ENCODE assay signal across 14 cellular contexts in genomic region chr15:74531144-74531811, GRCh38. TPM values are rescaled to one million over a fixed set of nuclear protein-coding genes. Genes with fewer than 3 reads are reported as not detected.
A peak's percentile ranks its signal among the peaks of the same experiment; 100 is the strongest.
DNase-seq lines count a peak whose midpoint lies in the region; ATAC-seq, FAIRE-seq and TF ChIP-seq lines count a peak whose summit lies in the region.
"Had no signal": no experiment of that assay in that cellular context is flagged by ENCODE, and none has a peak within 500 bp of the region (broad histone marks: within the 10 kb centered on the region; RNA-seq: fewer than 3 reads in every experiment).

No MANE protein-coding gene starts in this region.

- H3K9me3 Mint-ChIP-seq in activated T-helper 1 cell treated with anti-CD3 and anti-CD28 coated beads, Interleukin-12 subunit alpha, Interleukin-12 subunit beta, Interleukin-2, Interleukin-4 antibody, amounts not matched to agents 30 ng/mL and 10 ng/mL and 1 ng/mL, durations not matched to agents 14 hours and 24 hours and 36 hours = no peaks in the 10 kb centered on the region
- H3K9me3 Mint-ChIP-seq: activated CD4-positive, alpha-beta T cell treated with anti-CD3 and anti-CD28 coated beads, Interleukin-2, amount 10 ng/mL, durations not matched to agents 7 days and 5 days; activated naive CD8-positive, alpha-beta T cell treated with anti-CD3 and anti-CD28 coated beads, Interleukin-2, amount 10 ng/mL, durations not matched to agents 7 days and 5 days had no signal

- H2AFZ ChIP-seq in HepG2 (ENCODE audit: low read length) = no peak overlapping the region

- WGBS in HepG2 (ENCODE audit: low lambda C conversion rate) = 20% methylated on average over 4 of the region's 4 CpGs
- WGBS in right lobe of liver (ENCODE audit: insufficient coverage, low coverage, low lambda C conversion rate, missing lambda C conversion rate) = 49% methylated on average over 2 of the region's 4 CpGs
- 80 to 84% methylated on average over 4 of the region's 4 CpGs for WGBS in body of pancreas, 2 donors

- no peaks in the 10 kb centered on the region for H3K36me3 ChIP-seq in HepG2 (replicated peaks in 1 of 2; ENCODE audit: control insufficient read depth in 1 of 2, insufficient read depth in 2 of 2, low read length in 2 of 2)
- H3K36me3 ChIP-seq in right lobe of liver = no peaks in the 10 kb centered on the region
- no peaks in the 10 kb centered on the region for H3K36me3 ChIP-seq in adipocyte (ENCODE audit: control insufficient read depth, insufficient read depth, low read length, severe bottlenecking)
- H3K36me3 ChIP-seq in body of pancreas (replicated peaks in 1 of 2; ENCODE audit: insufficient read depth in 1 of 2, low read depth in 2 of 2) = no peaks in the 10 kb centered on the region
- H3K36me3 ChIP-seq: gastroesophageal sphincter, tibial artery had no signal

- no peaks in the 10 kb centered on the region for H3K27me3 Mint-ChIP-seq in activated T-helper 1 cell treated with anti-CD3 and anti-CD28 coated beads, Interleukin-12 subunit alpha, Interleukin-12 subunit beta, Interleukin-2, Interleukin-4 antibody, amounts not matched to agents 30 ng/mL and 10 ng/mL and 1 ng/mL, durations not matched to agents 14 hours and 24 hours and 36 hours (ENCODE audit: insufficient read depth)
- H3K27me3 Mint-ChIP-seq: activated CD4-positive, alpha-beta T cell treated with anti-CD3 and anti-CD28 coated beads, Interleukin-2, amount 10 ng/mL, durations not matched to agents 7 days and 5 days; activated naive CD8-positive, alpha-beta T cell treated with anti-CD3 and anti-CD28 coated beads, Interleukin-2, amount 10 ng/mL, durations not matched to agents 7 days and 5 days; B cell had no signal

- H3K79me2 ChIP-seq in HepG2 (ENCODE audit: insufficient read depth, low read length) = no peaks in the 10 kb centered on the region

- H3K9ac ChIP-seq in HepG2 (ENCODE audit: insufficient read depth, low read depth, low read length) (no peak overlapping the region), adipocyte (ENCODE audit: low read length) (no peak overlapping the region)

- TF ChIP-seq POLR2A in HepG2 (IDR thresholded peaks at IDR 0.05; ENCODE audit: insufficient read depth in 1 of 2, low read depth in 2 of 2, low read length in 2 of 2) (no peak), right lobe of liver (IDR thresholded peaks at IDR 0.05) (no peak), body of pancreas (IDR thresholded peaks at IDR 0.05) (no peak)

- peaks cover 10% of the 10 kb centered on the region for H3K4me1 Mint-ChIP-seq in activated T-helper 1 cell treated with anti-CD3 and anti-CD28 coated beads, Interleukin-12 subunit alpha, Interleukin-12 subunit beta, Interleukin-2, Interleukin-4 antibody, amounts not matched to agents 30 ng/mL and 10 ng/mL and 1 ng/mL, durations not matched to agents 14 hours and 24 hours and 36 hours (ENCODE audit: low read depth)
- H3K4me1 Mint-ChIP-seq: B cell had no signal

- no peak overlapping the region for H3K27ac Mint-ChIP-seq in activated T-helper 1 cell treated with anti-CD3 and anti-CD28 coated beads, Interleukin-12 subunit alpha, Interleukin-12 subunit beta, Interleukin-2, Interleukin-4 antibody, amounts not matched to agents 30 ng/mL and 10 ng/mL and 1 ng/mL, durations not matched to agents 14 hours and 24 hours and 36 hours
- H3K27ac Mint-ChIP-seq: activated CD4-positive, alpha-beta T cell treated with anti-CD3 and anti-CD28 coated beads, Interleukin-2, amount 10 ng/mL, durations not matched to agents 7 days and 5 days; activated naive CD8-positive, alpha-beta T cell treated with anti-CD3 and anti-CD28 coated beads, Interleukin-2, amount 10 ng/mL, durations not matched to agents 7 days and 5 days; B cell had no signal

- no TSS peak for BruUV-seq in HepG2 (replicated peaks; lab: Mats Ljungman, UMichigan)

- in situ Hi-C loops in HepG2 (cut with HindIII; ENCODE audit: extremely low pct_ligation_motif_present, low pct_unique_long_range_greater_than_20kb) = no loop called here

- no peaks in the 10 kb centered on the region for H4K20me1 ChIP-seq in HepG2 (ENCODE audit: insufficient read depth, low read length)

- H3K4me1 ChIP-seq in HepG2 (ENCODE audit: insufficient read depth, low read length) (peaks cover 17% of the 10 kb centered on the region), right lobe of liver (no peaks in the 10 kb centered on the region), adipocyte (ENCODE audit: control insufficient read depth, insufficient read depth, low read length) (peaks cover 10% of the 10 kb centered on the region), body of pancreas (no peaks in the 10 kb centered on the region)
- H3K4me1 ChIP-seq: gastroesophageal sphincter, tibial artery had no signal

- DNase-seq in HepG2 (ENCODE audit: low spot score) (peak; percentile 71), right lobe of liver (no peak), adipocyte (ENCODE audit: low read depth) (peak; percentile 19), iPS DF 4.7 (ENCODE audit: extremely low read depth, low spot score) (peak; percentile 85), NCI-H526 (lab: John Stamatoyannopoulos, UW) (no peak), body of pancreas (no peak)
- no peak for DNase-seq in activated T-helper 1 cell treated with anti-CD3 and anti-CD28 coated beads, Interleukin-12 subunit alpha, Interleukin-12 subunit beta, Interleukin-2, Interleukin-4 antibody, amounts not matched to agents 30 ng/mL and 10 ng/mL and 1 ng/mL, durations not matched to agents 14 hours and 24 hours and 36 hours (ENCODE audit: low spot score)
- DNase-seq: activated CD4-positive, alpha-beta T cell treated with anti-CD3 and anti-CD28 coated beads, Interleukin-2, amount 10 ng/mL, durations not matched to agents 7 days and 5 days; activated naive CD8-positive, alpha-beta T cell treated with anti-CD3 and anti-CD28 coated beads, Interleukin-2, amount 10 ng/mL, durations not matched to agents 7 days and 5 days; NCI-H1417 treated with DMSO at 0.1 percent for 48 hours; tibial artery had no signal

- POLR2A ChIA-PET in HepG2 (lab: Yijun Ruan, JAX) = interaction anchor here (0.5 kb wide), 1 partner anchor 76 kb away, joined by 5 read pairs; no protein-coding TSS in a partner anchor

- ATAC-seq in HepG2 = peak; percentile 69
- ATAC-seq in right lobe of liver = no peak
- no peak for ATAC-seq in HG02610 (IDR thresholded peaks at IDR 0.05; ENCODE audit: unreplicated experiment)
- ATAC-seq in body of pancreas = no peak
- ATAC-seq: gastroesophageal sphincter had no signal

- H3K9me3 ChIP-seq in HepG2 (ENCODE audit: low read length) (no peaks in the 10 kb centered on the region), right lobe of liver (no peaks in the 10 kb centered on the region), adipocyte (ENCODE audit: control insufficient read depth, low read length) (no peaks in the 10 kb centered on the region), body of pancreas (no peaks in the 10 kb centered on the region)
- H3K9me3 ChIP-seq: gastroesophageal sphincter, tibial artery had no signal

- no peak overlapping the region for H3K27ac ChIP-seq in HepG2 (ENCODE audit: extremely low read length, insufficient read depth, low read length)
- no peak overlapping the region for H3K27ac ChIP-seq in right lobe of liver
- no peak overlapping the region for H3K27ac ChIP-seq in body of pancreas
- H3K27ac ChIP-seq: gastroesophageal sphincter, tibial artery had no signal

- H3K27me3 ChIP-seq in HepG2 (ENCODE audit: control insufficient read depth in 1 of 2, insufficient read depth in 2 of 2, low read length in 2 of 2) (no peaks in the 10 kb centered on the region), right lobe of liver (no peaks in the 10 kb centered on the region), adipocyte (replicated peaks; ENCODE audit: control insufficient read depth, insufficient read depth, low read length) (no peaks in the 10 kb centered on the region), body of pancreas (no peaks in the 10 kb centered on the region)
- H3K27me3 ChIP-seq: gastroesophageal sphincter, tibial artery had no signal

- TF ChIP-seq RAD21 in HepG2 (CRISPR knock-in tag; IDR thresholded peaks at IDR 0.05) = no peak

- no peak for FAIRE-seq in HepG2 (lab: Jason Lieb, UNC)

- CTCF ChIA-PET in HepG2 (lab: Yijun Ruan, JAX; ENCODE audit: low intra/inter-chr PET ratio, low total read pairs) = no interaction called here

- intact Hi-C loops in HepG2 (cut with micrococcal nuclease; ENCODE audit: unreplicated experiment) (no loop called here), right lobe of liver (cut with DNase I) (no loop called here), body of pancreas (cut with DNase I) (loop anchor here (10.0 kb wide), 1 partner anchor 66 kb away; the partner anchor contains the start of gene UBL7)
- intact Hi-C loops in activated T-helper 1 cell treated with anti-CD3 and anti-CD28 coated beads, Interleukin-12 subunit alpha, Interleukin-12 subunit beta, Interleukin-2, Interleukin-4 antibody, amounts not matched to agents 30 ng/mL and 10 ng/mL and 1 ng/mL, durations not matched to agents 14 hours and 24 hours and 36 hours (cut with micrococcal nuclease) = no loop called here

- H3K4me3 ChIP-seq in HepG2 (replicated peaks in 1 of 3; ENCODE audit: insufficient read depth in 1 of 3, low read depth in 2 of 3, low read length in 3 of 3) = no peak overlapping the region
- no peak overlapping the region for H3K4me3 ChIP-seq in right lobe of liver
- H3K4me3 ChIP-seq in adipocyte (ENCODE audit: low read length) = no peak overlapping the region
- no peak overlapping the region for H3K4me3 ChIP-seq in body of pancreas
- H3K4me3 ChIP-seq: gastroesophageal sphincter, tibial artery had no signal

- TF ChIP-seq CTCF in HepG2 (CRISPR knock-in tag; IDR thresholded peaks at IDR 0.05) = no peak
- no peak for TF ChIP-seq CTCF in right lobe of liver (IDR thresholded peaks at IDR 0.05)
- no peak for TF ChIP-seq CTCF in body of pancreas (IDR thresholded peaks at IDR 0.05)

- H3K4me3 Mint-ChIP-seq in activated T-helper 1 cell treated with anti-CD3 and anti-CD28 coated beads, Interleukin-12 subunit alpha, Interleukin-12 subunit beta, Interleukin-2, Interleukin-4 antibody, amounts not matched to agents 30 ng/mL and 10 ng/mL and 1 ng/mL, durations not matched to agents 14 hours and 24 hours and 36 hours = no peak overlapping the region
- H3K4me3 Mint-ChIP-seq: activated CD4-positive, alpha-beta T cell treated with anti-CD3 and anti-CD28 coated beads, Interleukin-2, amount 10 ng/mL, durations not matched to agents 7 days and 5 days; activated naive CD8-positive, alpha-beta T cell treated with anti-CD3 and anti-CD28 coated beads, Interleukin-2, amount 10 ng/mL, durations not matched to agents 7 days and 5 days; B cell had no signal

- peak overlapping the region; percentile 40 for H3K4me2 ChIP-seq in HepG2 (ENCODE audit: low read depth, low read length)

- TF ChIP-seq EP300 in HepG2 (IDR thresholded peaks at IDR 0.05; ENCODE audit: low read depth in 2 of 2, low read length in 2 of 2) (no peak), HepG2 (CRISPR knock-in tag; IDR thresholded peaks at IDR 0.05; ENCODE audit: borderline replicate concordance) (no peak)

- H3K36me3 Mint-ChIP-seq in activated T-helper 1 cell treated with anti-CD3 and anti-CD28 coated beads, Interleukin-12 subunit alpha, Interleukin-12 subunit beta, Interleukin-2, Interleukin-4 antibody, amounts not matched to agents 30 ng/mL and 10 ng/mL and 1 ng/mL, durations not matched to agents 14 hours and 24 hours and 36 hours (ENCODE audit: low read depth) = no peaks in the 10 kb centered on the region
- H3K36me3 Mint-ChIP-seq: activated naive CD8-positive, alpha-beta T cell treated with anti-CD3 and anti-CD28 coated beads, Interleukin-2, amount 10 ng/mL, durations not matched to agents 7 days and 5 days had no signal

RNA-seq across cellular contexts. Expression of gene ARID3B, which starts 9.7 kb away (rescaled TPM):
- total RNA-seq in HepG2 (2016; rRNA removed; fragmentation: Illumina TruSeq; extraction: Trizol) (5.3 and 7.0 TPM in 2 replicates), right lobe of liver (1 to 10 TPM; 1.5 to 3.2 (median 2.3) TPM), body of pancreas (10 to 100 TPM in 1 of 2 donors, 1 to 10 TPM in 1; 2.9 to 22.4 TPM)
- total RNA-seq in HepG2 (2016; cell fraction: cytosol; rRNA removed; fragmentation: Illumina TruSeq; extraction: Trizol; ENCODE audit: low read depth) = 1.7 and 2.5 TPM in 2 replicates
- total RNA-seq in HepG2 (2016; cell fraction: insoluble cytoplasmic fraction; rRNA removed; fragmentation: Illumina TruSeq; extraction: Trizol) = 6.0 and 6.5 TPM in 2 replicates
- 7.6 and 7.9 TPM in 2 replicates for total RNA-seq in HepG2 (2016; cell fraction: membrane; rRNA removed; fragmentation: Illumina TruSeq; extraction: Trizol)
- total RNA-seq in HepG2 (2016; cell fraction: nucleus; rRNA removed; fragmentation: Illumina TruSeq; extraction: Trizol) = 4.8 and 7.4 TPM in 2 replicates
- 12.8 and 14.9 TPM in 2 replicates for polyA plus RNA-seq in HepG2 (2011; rRNA removed)
- polyA plus RNA-seq in HepG2 (2011; cell fraction: cytosol; rRNA removed) = 9.2 and 10.8 TPM in 2 replicates
- 15.3 and 17.1 TPM in 2 replicates for polyA plus RNA-seq in HepG2 (2011; cell fraction: nucleus; rRNA removed)
- polyA plus RNA-seq in HepG2 (2012) = 9.5 and 11.5 TPM in 2 replicates
- 2.9 TPM in 2 replicates for polyA plus RNA-seq in HepG2 (2016; cell fraction: cytosol; fragmentation: Illumina TruSeq; extraction: Trizol; ENCODE audit: low read depth)
- polyA plus RNA-seq in HepG2 (2016; cell fraction: insoluble cytoplasmic fraction; fragmentation: Illumina TruSeq; extraction: Trizol; ENCODE audit: low read depth) = 9.5 and 11.4 TPM in 2 replicates
- 8.3 and 9.3 TPM in 2 replicates for polyA plus RNA-seq in HepG2 (2016; cell fraction: membrane; fragmentation: Illumina TruSeq; extraction: Trizol; ENCODE audit: low read depth)
- 13.5 and 14.3 TPM in 2 replicates for polyA plus RNA-seq in HepG2 (2016; cell fraction: nucleus; fragmentation: Illumina TruSeq; extraction: Trizol; ENCODE audit: insufficient read depth, low read depth)
- polyA minus RNA-seq in HepG2 (2011; rRNA and poly(A)+ RNA removed; ENCODE audit: low replicate concordance) = 8.2 and 20.2 TPM in 2 replicates
- 11.2 and 12.2 TPM in 2 replicates for polyA minus RNA-seq in HepG2 (2011; cell fraction: cytosol; rRNA and poly(A)+ RNA removed)
- 10.7 and 11.1 TPM in 2 replicates for polyA minus RNA-seq in HepG2 (2011; cell fraction: nucleus; rRNA and poly(A)+ RNA removed)
- 48.8 and 53.6 TPM in 2 replicates for total RNA-seq in activated T-helper 1 cell treated with anti-CD3 and anti-CD28 coated beads, Interleukin-12 subunit alpha, Interleukin-12 subunit beta, Interleukin-2, Interleukin-4 antibody, amounts not matched to agents 30 ng/mL and 10 ng/mL and 1 ng/mL, durations not matched to agents 14 hours and 24 hours and 36 hours

Comparison
In these comparisons a context has a peak if more than half of its experiments do, and no peak if none do; other contexts are left out.
1. DNase-seq: peak in HepG2 (single experiment), adipocyte (single experiment) and iPS DF 4.7 (single experiment); none in right lobe of liver (0 of 3), NCI-H526 (0 of 2), activated T-helper 1 cell treated with anti-CD3 and anti-CD28 coated beads, Interleukin-12 subunit alpha, Interleukin-12 subunit beta, Interleukin-2, Interleukin-4 antibody, amounts not matched to agents 30 ng/mL and 10 ng/mL and 1 ng/mL, durations not matched to agents 14 hours and 24 hours and 36 hours (single experiment) and body of pancreas (0 of 4).